Comparison of ENCODE assay signal across 15 cellular contexts in the genomic region with DNA sequence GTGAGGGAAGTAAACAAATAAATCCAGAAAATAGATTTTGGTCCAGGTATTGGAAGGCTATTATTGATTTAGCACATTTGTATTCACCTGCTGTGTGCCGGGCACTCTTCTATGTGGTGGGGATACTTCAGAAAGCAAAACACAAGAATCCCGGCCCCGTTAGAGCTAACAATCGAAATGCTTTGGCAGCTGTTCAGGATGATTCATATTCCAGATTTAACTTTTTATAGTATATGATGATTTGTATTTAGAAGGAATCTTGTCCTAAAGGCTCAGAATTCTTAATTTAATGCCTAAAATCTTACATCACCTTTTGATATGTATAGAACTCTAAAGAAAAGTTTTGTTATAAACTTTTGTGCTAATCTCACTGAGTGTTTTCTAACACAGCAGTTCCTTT. TPM values are rescaled to one million over a fixed set of nuclear protein-coding genes. Genes with fewer than 3 reads are reported as not detected.
DNase-seq lines count a peak whose midpoint lies in the region; ATAC-seq and TF ChIP-seq lines count a peak whose summit lies in the region.
"Had no signal": no experiment of that assay in that cellular context is flagged by ENCODE, and none has a peak within 500 bp of the region (broad histone marks: within the 10 kb centered on the region; RNA-seq: fewer than 3 reads in every experiment).

No MANE protein-coding gene starts in this region.

- H3K4me2 ChIP-seq in osteoblast (ENCODE audit: insufficient read depth, low read length) (peak overlapping the region; percentile 74), neural progenitor cell (no peak overlapping the region)

- H3K9ac ChIP-seq in neural progenitor cell: no peak overlapping the region

- H3K9me3 Mint-ChIP-seq in neural progenitor cell: peaks cover 9% of the 10 kb centered on the region
- H3K9me3 Mint-ChIP-seq: activated CD4-positive, alpha-beta memory T cell treated with anti-CD3 and anti-CD28 coated beads, Interleukin-2, amount 10 ng/mL, durations not matched to agents 7 days and 5 days had no signal

- intact Hi-C loops in tibial artery (cut with DNase I; ENCODE audit: low total_unique reads): no loop called here

- no peaks in the 10 kb centered on the region for H3F3A ChIP-seq in neural progenitor cell (ENCODE audit: low read depth)

- H3K4me1 Mint-ChIP-seq in neural progenitor cell: peaks cover 26% of the 10 kb centered on the region
- H3K4me1 Mint-ChIP-seq: activated CD4-positive, alpha-beta memory T cell treated with anti-CD3 and anti-CD28 coated beads, Interleukin-2, amount 10 ng/mL, durations not matched to agents 7 days and 5 days had no signal

- ATAC-seq in GM21367 (IDR thresholded peaks at IDR 0.05; ENCODE audit: unreplicated experiment): no peak

- DNase-seq in NCI-H1092 treated with DMSO at 0.1 percent for 48 hours (lab: John Stamatoyannopoulos, UW) (peak; percentile 14), NCI-H1092 (lab: John Stamatoyannopoulos, UW) (no peak), OCI-M1 (lab: John Stamatoyannopoulos, UW) (peak; percentile 56), dermis blood vessel endothelial cell (peak; percentile 80), osteoblast (ENCODE audit: insufficient read length, low spot score, missing footprints) (no peak), tibial artery (no peak), neural progenitor cell (ENCODE audit: low spot score) (no peak)
- DNase-seq: activated CD4-positive, alpha-beta memory T cell treated with anti-CD3 and anti-CD28 coated beads, Interleukin-2, amount 10 ng/mL, durations not matched to agents 7 days and 5 days; activated naive CD4-positive, alpha-beta T cell; DMS79; midbrain; NCI-H524 treated with DMSO at 0.1 percent for 48 hours had no signal

- no peak overlapping the region for H3K4me3 Mint-ChIP-seq in neural progenitor cell
- H3K4me3 Mint-ChIP-seq: activated CD4-positive, alpha-beta memory T cell treated with anti-CD3 and anti-CD28 coated beads, Interleukin-2, amount 10 ng/mL, durations not matched to agents 7 days and 5 days had no signal

- H3K27me3 Mint-ChIP-seq in neural progenitor cell (ENCODE audit: insufficient read depth, low read depth): peaks cover 2% of the 10 kb centered on the region

- H3K36me3 ChIP-seq in osteoblast (ENCODE audit: insufficient read depth, low read length) (no peaks in the 10 kb centered on the region), tibial artery (no peaks in the 10 kb centered on the region), neural progenitor cell (no peaks in the 10 kb centered on the region)
- H3K36me3 ChIP-seq: suprapubic skin had no signal

- H3K4me3 ChIP-seq in osteoblast (ENCODE audit: insufficient read depth, low read length) (peak overlapping the region; percentile 42), tibial artery (no peak overlapping the region), neural progenitor cell (no peak overlapping the region)
- H3K4me3 ChIP-seq: coronary artery, suprapubic skin had no signal

- peaks cover 32% of the 10 kb centered on the region for H3K4me1 ChIP-seq in osteoblast (ENCODE audit: insufficient read depth, low read length)
- H3K4me1 ChIP-seq in tibial artery: peaks cover 0 to 9% (median 3%) of the 10 kb centered on the region in 4 donors
- H3K4me1 ChIP-seq in neural progenitor cell: peaks cover 21% of the 10 kb centered on the region

- H3K27ac ChIP-seq in osteoblast (ENCODE audit: low read depth, low read length) (peak overlapping the region; percentile 34), tibial artery (no peak overlapping the region), neural progenitor cell (no peak overlapping the region)
- H3K27ac ChIP-seq: coronary artery, suprapubic skin had no signal

- H3K27me3 ChIP-seq in osteoblast (ENCODE audit: insufficient read depth, low read length): no peaks in the 10 kb centered on the region
- no peaks in the 10 kb centered on the region for H3K27me3 ChIP-seq in tibial artery
- H3K27me3 ChIP-seq in neural progenitor cell: peaks cover under 1% of the 10 kb centered on the region
- H3K27me3 ChIP-seq: suprapubic skin had no signal

- no peak overlapping the region for H3K27ac Mint-ChIP-seq in neural progenitor cell
- H3K27ac Mint-ChIP-seq: activated CD4-positive, alpha-beta memory T cell treated with anti-CD3 and anti-CD28 coated beads, Interleukin-2, amount 10 ng/mL, durations not matched to agents 7 days and 5 days had no signal

- H3K9me3 ChIP-seq in osteoblast (ENCODE audit: low read depth, low read length): no peaks in the 10 kb centered on the region
- H3K9me3 ChIP-seq in tibial artery: no peaks in the 10 kb centered on the region
- no peaks in the 10 kb centered on the region for H3K9me3 ChIP-seq in neural progenitor cell (ENCODE audit: low read depth)
- H3K9me3 ChIP-seq: suprapubic skin had no signal

- H3K79me2 ChIP-seq in osteoblast (ENCODE audit: insufficient read depth, low read length) (peaks cover 35% of the 10 kb centered on the region), neural progenitor cell (ENCODE audit: low read depth) (peaks cover 11% of the 10 kb centered on the region)

- TF ChIP-seq CTCF in osteoblast (IDR thresholded peaks at IDR 0.05; ENCODE audit: extremely low read depth, low read depth, low read length) (no peak), tibial artery (IDR thresholded peaks at IDR 0.05) (no peak), neural progenitor cell (IDR thresholded peaks at IDR 0.05) (no peak)

- peaks cover 7% of the 10 kb centered on the region for H4K20me1 ChIP-seq in osteoblast (ENCODE audit: insufficient read depth, low read length)
- H4K20me1 ChIP-seq in neural progenitor cell (ENCODE audit: low read depth): peaks cover 5% of the 10 kb centered on the region

- H3K36me3 Mint-ChIP-seq in neural progenitor cell: peaks cover 23% of the 10 kb centered on the region

- H2AFZ ChIP-seq in osteoblast (ENCODE audit: low read length) (no peak overlapping the region), neural progenitor cell (replicated peaks) (no peak overlapping the region)

RNA-seq across cellular contexts. Expression of a gene that starts 28.0 kb away (rescaled TPM):
- total RNA-seq in dermis blood vessel endothelial cell (21.0 and 25.4 TPM in 2 replicates), osteoblast (9.1 and 10.5 TPM in 2 replicates), neural progenitor cell (ENCODE audit: low replicate concordance) (28.8 and 31.8 TPM in 2 replicates)

Comparison
In these comparisons a context has a peak if more than half of its experiments do, and no peak if none do; other contexts are left out.
1. DNase-seq: peak in NCI-H1092 treated with DMSO at 0.1 percent for 48 hours (single experiment), OCI-M1 (single experiment) and dermis blood vessel endothelial cell (single experiment); none in NCI-H1092 (single experiment), osteoblast (single experiment), tibial artery (0 of 2) and neural progenitor cell (single experiment).